22 cellular contexts compared by ENCODE assay signal in the genomic region with DNA sequence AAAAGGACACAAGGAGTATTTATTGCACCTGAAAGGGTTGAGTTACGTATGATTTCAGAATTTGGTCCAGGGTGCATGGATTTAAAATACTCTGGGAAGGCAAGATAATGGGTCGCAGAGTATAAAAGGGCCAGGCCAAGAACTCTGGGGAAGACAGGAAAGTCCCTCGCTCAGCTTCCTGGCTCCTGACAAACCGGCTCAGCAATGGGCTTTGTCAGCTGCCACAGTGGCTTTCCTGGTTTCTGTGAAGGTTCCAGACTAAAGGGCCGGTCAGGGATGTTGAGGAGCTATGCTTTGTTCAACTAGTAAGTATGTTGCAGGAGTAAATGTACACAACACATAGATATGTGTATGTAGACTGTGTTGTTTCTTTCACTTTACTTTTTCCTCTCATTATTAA.
"Had no signal": no experiment of that assay in that cellular context is flagged by ENCODE, and none has a peak within 500 bp of the region (broad histone marks: within the 10 kb centered on the region; RNA-seq: fewer than 3 reads in every experiment).

No MANE protein-coding gene starts in this region.

- DNase-seq: effector memory CD8-positive, alpha-beta T cell; erythroblast; foreskin keratinocyte; left colon; left ventricle myocardium superior; mesenchymal stem cell; midbrain; naive B cell; nucleus accumbens; ovary; right cardiac atrium; stimulated activated CD4-positive, alpha-beta T cell treated with anti-CD3 and anti-CD28 coated beads, Interleukin-2, amount 100 ng/mL, for 48 hours; stimulated activated naive CD8-positive, alpha-beta T cell treated with anti-CD3 and anti-CD28 coated beads, Interleukin-15, Interleukin-2, amounts not matched to agents 100 U/mL and 50 U/mL, for 24 hours; thyroid gland had no signal

- FAIRE-seq: urothelium cell line had no signal

- H3K27ac ChIP-seq: foreskin keratinocyte, ovary, suprapubic skin, thyroid gland had no signal

- H3K36me3 Mint-ChIP-seq: naive B cell; stimulated activated effector memory CD8-positive, alpha-beta T cell treated with anti-CD3 and anti-CD28 coated beads, Interleukin-12 subunit alpha, Interleukin-12 subunit beta, amount 100 ng/mL, for 72 hours; type B pancreatic cell had no signal

- H3K36me3 ChIP-seq: ovary, suprapubic skin, thyroid gland had no signal

- H3K9me3 Mint-ChIP-seq: dendritic cell treated with granulocyte-macrophage colony-stimulating factor and Interleukin-4, amounts not matched to agents 40 ng/mL and 50 ng/mL, for 4 days; effector memory CD8-positive, alpha-beta T cell; naive B cell; nephron; stimulated activated effector memory CD8-positive, alpha-beta T cell treated with anti-CD3 and anti-CD28 coated beads, Interleukin-12 subunit alpha, Interleukin-12 subunit beta, amount 100 ng/mL, for 72 hours; type B pancreatic cell had no signal

- H3K27me3 ChIP-seq: ovary, suprapubic skin, thyroid gland had no signal

- H3K27ac Mint-ChIP-seq: dendritic cell treated with granulocyte-macrophage colony-stimulating factor and Interleukin-4, amounts not matched to agents 40 ng/mL and 50 ng/mL, for 4 days; effector memory CD8-positive, alpha-beta T cell; naive B cell; stimulated activated effector memory CD8-positive, alpha-beta T cell treated with anti-CD3 and anti-CD28 coated beads, Interleukin-12 subunit alpha, Interleukin-12 subunit beta, amount 100 ng/mL, for 72 hours; type B pancreatic cell had no signal

- H3K4me1 Mint-ChIP-seq: naive B cell; stimulated activated effector memory CD8-positive, alpha-beta T cell treated with anti-CD3 and anti-CD28 coated beads, Interleukin-12 subunit alpha, Interleukin-12 subunit beta, amount 100 ng/mL, for 72 hours had no signal

- H3K4me2 ChIP-seq: smooth muscle cell had no signal

- H3K27me3 Mint-ChIP-seq: dendritic cell treated with granulocyte-macrophage colony-stimulating factor and Interleukin-4, amounts not matched to agents 40 ng/mL and 50 ng/mL, for 4 days had no signal

- H3K4me3 Mint-ChIP-seq: dendritic cell treated with granulocyte-macrophage colony-stimulating factor and Interleukin-4, amounts not matched to agents 40 ng/mL and 50 ng/mL, for 4 days; effector memory CD8-positive, alpha-beta T cell; naive B cell; nephron; stimulated activated effector memory CD8-positive, alpha-beta T cell treated with anti-CD3 and anti-CD28 coated beads, Interleukin-12 subunit alpha, Interleukin-12 subunit beta, amount 100 ng/mL, for 72 hours; type B pancreatic cell had no signal

- H3K9me3 ChIP-seq: ovary, suprapubic skin, thyroid gland had no signal

- ATAC-seq: effector memory CD8-positive, alpha-beta T cell; foreskin keratinocyte; left colon; left ventricle myocardium superior; right cardiac atrium; stimulated activated effector memory CD8-positive, alpha-beta T cell treated with anti-CD3 and anti-CD28 coated beads, Interleukin-12 subunit alpha, Interleukin-12 subunit beta, amount 100 ng/mL, for 72 hours; stimulated activated naive CD8-positive, alpha-beta T cell treated with anti-CD3 and anti-CD28 coated beads, Interleukin-15, Interleukin-2, amounts not matched to agents 100 U/mL and 50 U/mL, for 24 hours had no signal

- H3K4me1 ChIP-seq: foreskin keratinocyte, suprapubic skin, thyroid gland had no signal

- H3K4me3 ChIP-seq: lung, ovary, smooth muscle cell, suprapubic skin, thyroid gland had no signal
